8 cellular contexts compared by ENCODE assay signal in genomic region chr18:32771871-32772499, GRCh38.
DNase-seq lines count a peak whose midpoint lies in the region; ATAC-seq lines count a peak whose summit lies in the region.

No MANE protein-coding gene starts in this region.

- no peaks in the 10 kb centered on the region for H3K36me3 ChIP-seq in rectal smooth muscle tissue (ENCODE audit: control insufficient read depth, insufficient read depth, low read length)

- peaks cover 4% of the 10 kb centered on the region for H3K4me1 ChIP-seq in rectal smooth muscle tissue (ENCODE audit: control insufficient read depth, insufficient read depth, low read length)

- ATAC-seq in GM21723 (IDR thresholded peaks at IDR 0.05; ENCODE audit: unreplicated experiment) (no peak), HG02970 (IDR thresholded peaks at IDR 0.05; ENCODE audit: low FRiP score, unreplicated experiment) (no peak)

- H3K27ac ChIP-seq in rectal smooth muscle tissue (ENCODE audit: low read depth, low read length), result no peak overlapping the region

- DNase-seq in GM03348 (ENCODE audit: low spot score), result peak; percentile 34
- peak; percentile 74 for DNase-seq in NCI-H748 (lab: John Stamatoyannopoulos, UW; ENCODE audit: unreplicated experiment)
- peak; percentile 51 for DNase-seq in germinal center (ENCODE audit: low spot score)
- DNase-seq in T-helper 1 cell, result no peak
- DNase-seq in activated gamma-delta T cell (lab: John Stamatoyannopoulos, UW), result no peak

- no peak overlapping the region for H3K9ac ChIP-seq in rectal smooth muscle tissue (ENCODE audit: low read length)

- H3K27me3 ChIP-seq in rectal smooth muscle tissue (ENCODE audit: control insufficient read depth, insufficient read depth, low read length), result peaks cover 15% of the 10 kb centered on the region

- H3K4me3 ChIP-seq in rectal smooth muscle tissue (ENCODE audit: low read length), result peak overlapping the region; percentile 43

Comparison
In these comparisons a context has a peak if more than half of its experiments do, and no peak if none do; other contexts are left out.
1. DNase-seq: peak in GM03348 (single experiment), NCI-H748 (single experiment) and germinal center (single experiment); none in T-helper 1 cell (0 of 5) and activated gamma-delta T cell (single experiment).